ENCODE assay signal across 10 cellular contexts in the genomic region with DNA sequence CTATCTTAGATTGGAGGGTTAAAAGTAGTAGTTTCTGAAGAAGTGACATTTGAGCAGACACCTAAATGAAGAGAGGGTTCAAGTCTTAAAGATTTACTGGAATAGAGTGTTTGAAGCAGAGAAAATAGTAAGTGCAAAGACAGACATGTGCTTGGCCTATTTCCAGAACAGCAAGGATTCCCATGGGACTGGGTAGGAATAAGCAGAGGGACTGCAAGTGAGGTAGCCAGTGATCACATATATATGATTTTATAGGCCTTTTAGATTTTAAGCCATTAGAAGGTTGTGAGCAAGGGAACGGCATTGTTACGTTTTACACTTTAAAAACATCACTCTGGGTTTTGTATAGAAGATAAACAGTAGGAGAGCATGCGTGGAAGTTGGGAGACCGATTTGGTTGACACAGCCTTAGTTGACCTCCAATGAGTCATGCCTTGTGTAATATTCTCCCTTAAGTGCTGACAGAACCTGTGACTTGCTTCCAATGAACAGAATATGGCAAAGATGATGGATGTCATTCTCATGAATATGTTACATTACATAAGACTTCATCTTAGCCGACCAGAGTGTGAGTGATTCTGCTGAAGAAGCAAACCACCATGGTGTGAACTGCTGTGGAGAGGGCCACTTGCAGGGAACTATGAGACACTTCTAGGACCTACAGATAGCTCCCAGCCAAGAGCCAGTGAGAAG. TPM values are rescaled to one million over a fixed set of nuclear protein-coding genes. Genes with fewer than 3 reads are reported as not detected.
DNase-seq lines count a peak whose midpoint lies in the region; ATAC-seq and TF ChIP-seq lines count a peak whose summit lies in the region.
"Had no signal": no experiment of that assay in that cellular context is flagged by ENCODE, and none has a peak within 500 bp of the region (broad histone marks: within the 10 kb centered on the region; RNA-seq: fewer than 3 reads in every experiment).

No MANE protein-coding gene starts in this region.

- H3K27ac Mint-ChIP-seq in activated CD8-positive, alpha-beta T cell treated with anti-CD3 and anti-CD28 coated beads for 36 hours, result no peak overlapping the region
- H3K27ac Mint-ChIP-seq: T-helper 1 cell treated with Interleukin-12 subunit alpha and Interleukin-12 subunit beta and Interleukin-4 antibody, amounts not matched to agents 30 μg/mL and 1 μg/mL, for 36 hours had no signal

- CTCF ChIA-PET in activated CD8-positive, alpha-beta T cell treated with anti-CD3 and anti-CD28 coated beads for 36 hours (lab: Charles Lee), result interaction anchor here (0.7 to 1.1 kb wide), 2 partner anchors 54 to 187 kb away, joined by 3 read pairs; no protein-coding TSS in a partner anchor

- peak; percentile 71 for DNase-seq in H4 (ENCODE audit: low spot score)
- DNase-seq in RKO (ENCODE audit: low spot score), result peak; percentile 95
- peak; percentile 99 for DNase-seq in fibroblast of peridontal ligament (ENCODE audit: extremely low read depth)
- DNase-seq in renal cortical epithelial cell (ENCODE audit: low read depth), result peak; percentile 95
- DNase-seq in activated CD8-positive, alpha-beta T cell treated with anti-CD3 and anti-CD28 coated beads for 36 hours, result no peak
- DNase-seq in activated T-cell treated with anti-CD3 and anti-CD28 coated beads, Interleukin-2, amount 50 U/mL, for 1 hour, result no peak
- DNase-seq: central memory CD4-positive, alpha-beta T cell had no signal

- intact Hi-C loops in activated CD8-positive, alpha-beta T cell treated with anti-CD3 and anti-CD28 coated beads for 36 hours (cut with micrococcal nuclease), result no loop called here

- ATAC-seq in HG02870 (IDR thresholded peaks at IDR 0.05; ENCODE audit: unreplicated experiment) (no peak), GM21529 (IDR thresholded peaks at IDR 0.05; ENCODE audit: unreplicated experiment) (no peak)
- ATAC-seq in activated CD8-positive, alpha-beta T cell treated with anti-CD3 and anti-CD28 coated beads for 36 hours, result no peak

- H3K9me3 Mint-ChIP-seq in activated CD8-positive, alpha-beta T cell treated with anti-CD3 and anti-CD28 coated beads for 36 hours, result no peaks in the 10 kb centered on the region
- H3K9me3 Mint-ChIP-seq: T-helper 1 cell treated with Interleukin-12 subunit alpha and Interleukin-12 subunit beta and Interleukin-4 antibody, amounts not matched to agents 30 μg/mL and 1 μg/mL, for 36 hours had no signal

- no peaks in the 10 kb centered on the region for H3K27me3 Mint-ChIP-seq in activated CD8-positive, alpha-beta T cell treated with anti-CD3 and anti-CD28 coated beads for 36 hours

- no peak overlapping the region for H3K4me3 Mint-ChIP-seq in activated CD8-positive, alpha-beta T cell treated with anti-CD3 and anti-CD28 coated beads for 36 hours
- H3K4me3 Mint-ChIP-seq: T-helper 1 cell treated with Interleukin-12 subunit alpha and Interleukin-12 subunit beta and Interleukin-4 antibody, amounts not matched to agents 30 μg/mL and 1 μg/mL, for 36 hours had no signal

- no peak for TF ChIP-seq CTCF in activated CD8-positive, alpha-beta T cell treated with anti-CD3 and anti-CD28 coated beads for 36 hours (IDR thresholded peaks at IDR 0.05)

- POLR2A ChIA-PET in activated CD8-positive, alpha-beta T cell treated with anti-CD3 and anti-CD28 coated beads for 36 hours (lab: Charles Lee), result no interaction called here

- no peaks in the 10 kb centered on the region for H3K36me3 Mint-ChIP-seq in activated CD8-positive, alpha-beta T cell treated with anti-CD3 and anti-CD28 coated beads for 36 hours (ENCODE audit: low read depth)

- H3K4me1 Mint-ChIP-seq in activated CD8-positive, alpha-beta T cell treated with anti-CD3 and anti-CD28 coated beads for 36 hours (ENCODE audit: low read depth), result no peaks in the 10 kb centered on the region

RNA-seq across cellular contexts. Expression of gene SLC4A7, which starts 37.1 kb away (rescaled TPM):
- total RNA-seq in H4 (2014; rRNA removed; shearing (Covaris generic)), result 9.0 and 11.4 TPM in 2 replicates
- 105 and 195 TPM in 2 replicates for total RNA-seq in renal cortical epithelial cell
- total RNA-seq in activated CD8-positive, alpha-beta T cell treated with anti-CD3 and anti-CD28 coated beads for 36 hours, result 10 to 100 TPM; 48.0 to 48.8 TPM

Comparison
In these comparisons a context has a peak if more than half of its experiments do, and no peak if none do; other contexts are left out.
1. DNase-seq: peak in H4 (single experiment), RKO (single experiment), fibroblast of peridontal ligament (single experiment) and renal cortical epithelial cell (single experiment); none in activated CD8-positive, alpha-beta T cell treated with anti-CD3 and anti-CD28 coated beads for 36 hours (single experiment) and activated T-cell treated with anti-CD3 and anti-CD28 coated beads, Interleukin-2, amount 50 U/mL, for 1 hour (single experiment).